In genomic region chr7:107539824-107540223, GRCh38 we compare ENCODE assay signal across 22 cellular contexts.
"Had no signal": no experiment of that assay in that cellular context is flagged by ENCODE, and none has a peak within 500 bp of the region (broad histone marks: within the 10 kb centered on the region; RNA-seq: fewer than 3 reads in every experiment).

No MANE protein-coding gene starts in this region.

- ATAC-seq: activated CD8-positive, alpha-beta memory T cell treated with anti-CD3 and anti-CD28 coated beads, Interleukin-2, amount 10 ng/mL, durations not matched to agents 7 days and 5 days; gastrocnemius medialis; right lobe of liver had no signal

- H3K9me3 ChIP-seq: colonic mucosa, gastrocnemius medialis, ovary, right lobe of liver had no signal

- H3K4me1 Mint-ChIP-seq: activated CD4-positive, alpha-beta memory T cell treated with anti-CD3 and anti-CD28 coated beads, Interleukin-2, amount 10 ng/mL, durations not matched to agents 7 days and 5 days; activated CD8-positive, alpha-beta memory T cell treated with anti-CD3 and anti-CD28 coated beads, Interleukin-2, amount 10 ng/mL, durations not matched to agents 7 days and 5 days had no signal

- H3K27ac Mint-ChIP-seq: activated CD4-positive, alpha-beta memory T cell treated with anti-CD3 and anti-CD28 coated beads, Interleukin-2, amount 10 ng/mL, durations not matched to agents 7 days and 5 days; activated CD8-positive, alpha-beta memory T cell treated with anti-CD3 and anti-CD28 coated beads, Interleukin-2, amount 10 ng/mL, durations not matched to agents 7 days and 5 days; stimulated activated naive CD8-positive, alpha-beta T cell treated with anti-CD3 and anti-CD28 coated beads, Interleukin-15, Interleukin-2, amounts not matched to agents 100 ng/mL and 50 ng/mL, for 24 hours had no signal

- H3K27me3 Mint-ChIP-seq: activated CD4-positive, alpha-beta memory T cell treated with anti-CD3 and anti-CD28 coated beads, Interleukin-2, amount 10 ng/mL, durations not matched to agents 7 days and 5 days; activated CD8-positive, alpha-beta memory T cell treated with anti-CD3 and anti-CD28 coated beads, Interleukin-2, amount 10 ng/mL, durations not matched to agents 7 days and 5 days; stimulated activated naive CD8-positive, alpha-beta T cell treated with anti-CD3 and anti-CD28 coated beads, Interleukin-15, Interleukin-2, amounts not matched to agents 100 ng/mL and 50 ng/mL, for 24 hours had no signal

- H3K4me1 ChIP-seq: colonic mucosa, right lobe of liver, tibial nerve, uterus had no signal

- FAIRE-seq: small intestine had no signal

- H3K27me3 ChIP-seq: brain microvascular endothelial cell, colonic mucosa, gastrocnemius medialis, ovary, right lobe of liver, tibial nerve, uterus had no signal

- H3K4me3 ChIP-seq: colonic mucosa, gastrocnemius medialis, left ventricle myocardium inferior, ovary, right lobe of liver, tibial nerve, uterus had no signal

- H3K36me3 ChIP-seq: ovary, uterus, WERI-Rb-1 had no signal

- DNase-seq: activated CD4-positive, alpha-beta memory T cell treated with anti-CD3 and anti-CD28 coated beads, Interleukin-2, amount 10 ng/mL, durations not matched to agents 7 days and 5 days; activated CD4-positive, alpha-beta T cell treated with anti-CD3 and anti-CD28 coated beads for 4 hours; activated CD8-positive, alpha-beta memory T cell treated with anti-CD3 and anti-CD28 coated beads, Interleukin-2, amount 10 ng/mL, durations not matched to agents 7 days and 5 days; activated naive CD4-positive, alpha-beta T cell treated with anti-CD3 and anti-CD28 coated beads, Interleukin-2, amount 50 U/mL, for 16 hours; aorta; brain microvascular endothelial cell; central memory CD4-positive, alpha-beta T cell; colonic mucosa; gastrocnemius medialis; head of caudate nucleus; left ventricle myocardium inferior; mammary epithelial cell; ovary; right lobe of liver; small intestine; stimulated activated CD4-positive, alpha-beta T cell treated with anti-CD3 and anti-CD28 coated beads, Interleukin-15, amount 100 ng/mL, for 24 hours; stimulated activated CD4-positive, alpha-beta T cell treated with anti-CD3 and anti-CD28 coated beads, Interleukin-2, amount 100 ng/mL, for 48 hours; T-helper 2 cell; uterus; WERI-Rb-1 had no signal

- H3K4me3 Mint-ChIP-seq: activated CD4-positive, alpha-beta memory T cell treated with anti-CD3 and anti-CD28 coated beads, Interleukin-2, amount 10 ng/mL, durations not matched to agents 7 days and 5 days; activated CD8-positive, alpha-beta memory T cell treated with anti-CD3 and anti-CD28 coated beads, Interleukin-2, amount 10 ng/mL, durations not matched to agents 7 days and 5 days; stimulated activated naive CD8-positive, alpha-beta T cell treated with anti-CD3 and anti-CD28 coated beads, Interleukin-15, Interleukin-2, amounts not matched to agents 100 ng/mL and 50 ng/mL, for 24 hours had no signal

- H3K27ac ChIP-seq: brain microvascular endothelial cell, colonic mucosa, gastrocnemius medialis, left ventricle myocardium inferior, ovary, right lobe of liver, tibial nerve, uterus, WERI-Rb-1 had no signal
